In the genomic region with DNA sequence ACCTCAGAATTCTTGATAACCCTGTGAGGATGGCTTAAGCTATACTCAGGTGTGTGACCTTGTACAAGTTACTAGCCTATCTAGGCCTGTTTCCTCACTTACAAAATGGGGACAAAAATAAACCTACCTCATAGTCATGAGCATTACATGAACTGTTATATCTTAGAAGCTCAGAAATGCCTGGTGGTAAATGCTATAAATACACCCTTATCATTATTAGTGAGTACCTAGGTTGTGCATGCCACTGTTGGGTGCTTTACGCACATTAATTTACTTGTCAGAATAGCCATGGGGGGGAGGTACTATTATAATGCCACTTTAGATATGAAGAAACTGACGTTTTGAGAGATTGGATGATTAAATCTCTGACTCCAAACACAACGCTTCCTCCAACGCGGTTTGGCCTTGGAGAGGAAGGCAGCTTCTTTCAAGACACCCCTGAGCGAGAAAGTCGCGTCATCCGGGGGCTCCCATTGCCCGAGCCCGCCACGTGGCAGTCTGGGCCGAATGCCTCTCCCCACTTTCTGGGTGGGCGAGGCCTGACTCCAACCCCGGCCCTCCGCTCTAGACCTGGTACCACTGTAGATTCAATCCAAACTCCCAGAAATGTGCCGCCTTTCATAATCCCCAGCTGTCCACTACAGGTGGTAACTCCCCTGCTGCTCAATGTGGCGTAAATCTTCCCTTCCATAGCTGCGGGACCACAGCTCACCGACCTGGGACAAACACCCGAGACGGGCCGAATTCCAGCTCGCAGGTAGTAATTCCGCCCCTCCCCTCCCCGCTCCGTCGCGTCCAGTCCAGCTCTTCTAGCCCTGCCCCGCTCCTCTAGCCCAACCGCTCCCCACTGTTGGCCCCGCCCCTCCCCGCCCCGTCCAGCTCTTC, we compare ENCODE assay signal across 8 cellular contexts. TPM values are rescaled to one million over a fixed set of nuclear protein-coding genes. Genes with fewer than 3 reads are reported as not detected.
DNase-seq lines count a peak whose midpoint lies in the region; TF ChIP-seq lines count a peak whose summit lies in the region.

No MANE protein-coding gene starts in this region.

- 13 to 16% methylated on average over 14 to 27 of the region's 34 CpGs for WGBS in mesodermal cell (ENCODE audit: insufficient coverage in 2 of 2), 2 experiments

- H3K27me3 ChIP-seq in H7 (ENCODE audit: control insufficient read depth, insufficient read depth, low read length), result no peaks in the 10 kb centered on the region

- H3K36me3 ChIP-seq in H7 (replicated peaks; ENCODE audit: control insufficient read depth, insufficient read depth, low read length) (peaks cover 11% of the 10 kb centered on the region), mesodermal cell (ENCODE audit: control insufficient read depth, insufficient read depth, low read length) (peaks cover 22% of the 10 kb centered on the region)

- DNase-seq in GM12864 (ENCODE audit: low read depth), result no peak
- DNase-seq in H7, result peak; percentile 83
- peak; percentile 14 for DNase-seq in LoVo (ENCODE audit: low spot score)
- DNase-seq in activated CD4-positive, CD25-positive, alpha-beta regulatory T cell treated with anti-CD3 and anti-CD28 coated beads, Interleukin-2, amount 50 U/mL, for 16 hours (ENCODE audit: low read depth, low spot score), result peak; percentile 26
- DNase-seq in effector CD8-positive, alpha-beta T cell (lab: John Stamatoyannopoulos, UW), result peak; percentile 33
- peak; percentile 49 for DNase-seq in stimulated activated CD8-positive, alpha-beta memory T cell treated with anti-CD3 and anti-CD28 coated beads, Interleukin-4, amount 100 ng/mL, for 24 hours (ENCODE audit: low read depth)
- DNase-seq in NCI-H774 (lab: John Stamatoyannopoulos, UW), result no peak

- H3K9me3 ChIP-seq in mesodermal cell (ENCODE audit: control insufficient read depth, low read length), result no peaks in the 10 kb centered on the region

- H3K4me3 ChIP-seq in GM12864 (ENCODE audit: low read depth, low read length) (peak overlapping the region; percentile 64), H7 (ENCODE audit: insufficient read depth, low read depth, low read length) (peak overlapping the region; percentile 55), mesodermal cell (ENCODE audit: extremely low read depth, insufficient read depth, low read length, poor library complexity, severe bottlenecking) (peak overlapping the region; percentile 60)

- peaks cover 12% of the 10 kb centered on the region for H3K4me1 ChIP-seq in mesodermal cell (ENCODE audit: control insufficient read depth, insufficient read depth, low read length, poor library complexity, severe bottlenecking)

- H3K27ac ChIP-seq in mesodermal cell (ENCODE audit: low read depth, low read length, severe bottlenecking), result peak overlapping the region; percentile 91

- TF ChIP-seq CTCF in GM12864 (IDR thresholded peaks at IDR 0.05; ENCODE audit: low read depth, low read length, missing control alignments), result no peak

RNA-seq across cellular contexts. Expression of a gene that starts 0.8 kb away (rescaled TPM):
- total RNA-seq in H7 (2014; rRNA removed; shearing (Covaris generic)), result 42.2 and 46.7 TPM in 2 replicates
- 16.1 TPM for polyA plus RNA-seq in mesodermal cell (2013, experiment 1 of 2)
- polyA plus RNA-seq in mesodermal cell (2013, experiment 2 of 2), result 16.5 TPM

RNA-seq across cellular contexts. Expression of a gene that starts 43.7 kb away (rescaled TPM):
- total RNA-seq in H7 (2014; rRNA removed; shearing (Covaris generic)), result 3.6 and 4.5 TPM in 2 replicates
- polyA plus RNA-seq in mesodermal cell (2013, experiment 1 of 2), result 1.8 TPM
- polyA plus RNA-seq in mesodermal cell (2013, experiment 2 of 2), result 1.5 TPM

RNA-seq across cellular contexts. Expression of a gene that starts 48.6 kb away (rescaled TPM):
- 87.1 and 95.2 TPM in 2 replicates for total RNA-seq in H7 (2014; rRNA removed; shearing (Covaris generic))
- polyA plus RNA-seq in mesodermal cell (2013, experiment 1 of 2), result 83.2 TPM
- polyA plus RNA-seq in mesodermal cell (2013, experiment 2 of 2), result 65.8 TPM

RNA-seq across cellular contexts. Expression of a gene that starts 56.6 kb away (rescaled TPM):
- total RNA-seq in H7 (2014; rRNA removed; shearing (Covaris generic)), result 123 and 133 TPM in 2 replicates
- polyA plus RNA-seq in mesodermal cell (2013, experiment 1 of 2), result 77.3 TPM
- 74.3 TPM for polyA plus RNA-seq in mesodermal cell (2013, experiment 2 of 2)

RNA-seq across cellular contexts. Expression of a gene that starts 56.7 kb away (rescaled TPM):
- total RNA-seq in H7 (2014; rRNA removed; shearing (Covaris generic)), result 909 and 1,018 TPM in 2 replicates
- polyA plus RNA-seq in mesodermal cell (2013, experiment 1 of 2), result 497 TPM
- polyA plus RNA-seq in mesodermal cell (2013, experiment 2 of 2), result 466 TPM

Comparison
In these comparisons a context has a peak if more than half of its experiments do, and no peak if none do; other contexts are left out.
1. DNase-seq: peak in H7 (single experiment), LoVo (single experiment), activated CD4-positive, CD25-positive, alpha-beta regulatory T cell treated with anti-CD3 and anti-CD28 coated beads, Interleukin-2, amount 50 U/mL, for 16 hours (single experiment), effector CD8-positive, alpha-beta T cell (single experiment) and stimulated activated CD8-positive, alpha-beta memory T cell treated with anti-CD3 and anti-CD28 coated beads, Interleukin-4, amount 100 ng/mL, for 24 hours (single experiment); none in GM12864 (single experiment) and NCI-H774 (single experiment).
2. Peak in every context shown above with its lines, with median percentiles within 50 percentile points of each other: H3K4me3 ChIP-seq.